8 cellular contexts compared by ENCODE assay signal in the genomic region with DNA sequence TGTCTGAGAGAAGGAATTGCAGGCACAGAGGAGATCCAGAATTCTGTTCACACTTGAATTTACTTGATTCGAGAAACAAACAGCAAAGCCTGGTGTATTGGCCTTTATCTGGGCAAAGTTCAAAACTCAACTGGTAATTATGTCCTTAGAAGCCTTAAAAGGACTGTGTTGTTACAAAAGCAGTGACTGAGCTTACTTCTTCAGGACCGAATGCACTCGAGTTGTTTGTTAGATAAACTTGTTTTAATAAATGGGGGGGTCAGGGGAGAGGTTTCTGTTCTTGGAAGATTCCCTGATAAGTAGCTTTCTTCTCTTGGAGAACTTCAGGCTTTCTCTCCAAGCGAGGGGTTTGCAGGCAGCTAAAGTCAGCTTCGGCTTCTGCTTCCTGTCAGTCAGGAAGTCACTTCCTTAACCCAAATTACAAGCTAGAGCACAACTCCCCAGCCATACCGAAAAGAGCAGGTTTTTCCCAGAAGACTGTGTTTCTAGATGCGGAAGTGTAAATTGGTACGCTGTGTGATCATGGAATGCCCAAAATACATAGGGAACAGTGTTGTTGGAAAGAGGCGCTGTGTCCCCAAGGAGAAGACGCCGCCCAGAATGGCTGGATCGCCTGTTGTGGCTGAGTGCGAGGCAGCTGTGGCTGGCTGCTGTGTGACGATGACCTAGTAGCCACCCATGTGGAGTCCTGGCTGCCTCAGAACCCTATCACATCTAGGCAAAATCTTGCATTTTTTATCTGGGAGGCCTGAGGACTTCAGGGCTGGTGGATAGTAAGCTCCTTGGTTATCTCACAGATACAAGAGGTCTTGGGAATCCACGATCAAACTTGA.
DNase-seq lines count a peak whose midpoint lies in the region; TF ChIP-seq lines count a peak whose summit lies in the region.

No MANE protein-coding gene starts in this region.

- DNase-seq in activated naive CD4-positive, alpha-beta T cell treated with anti-CD3 and anti-CD28 coated beads for 36 hours, result peak; percentile 10
- no peak for DNase-seq in activated naive CD4-positive, alpha-beta T cell treated with anti-CD3 and anti-CD28 coated beads, Interleukin-2, amount 50 U/mL, for 16 hours
- DNase-seq in endothelial cell (ENCODE audit: low spot score) (peak; percentile 15), vagina (ENCODE audit: extremely low spot score in 2 of 2) (no peak), NK-92 (lab: John Stamatoyannopoulos, UW; ENCODE audit: unreplicated experiment) (no peak), NCI-H748 treated with DMSO at 0.1 percent for 48 hours (lab: John Stamatoyannopoulos, UW) (no peak), iPS-NIHi7 (ENCODE audit: extremely low spot score) (no peak)

- H3K9me3 ChIP-seq in muscle layer of colon (ENCODE audit: low read length) (no peaks in the 10 kb centered on the region), vagina (no peaks in the 10 kb centered on the region)

- H3K4me1 ChIP-seq in muscle layer of colon (ENCODE audit: insufficient read depth, low read length), result peaks cover 82% of the 10 kb centered on the region
- H3K4me1 ChIP-seq in vagina, result peaks cover 91% of the 10 kb centered on the region

- no peaks in the 10 kb centered on the region for H3K4me1 Mint-ChIP-seq in activated naive CD4-positive, alpha-beta T cell treated with anti-CD3 and anti-CD28 coated beads for 36 hours (ENCODE audit: low read depth)
- peaks cover 35% of the 10 kb centered on the region for H3K4me1 Mint-ChIP-seq in endothelial cell (ENCODE audit: unreplicated experiment)

- H3K27ac Mint-ChIP-seq in activated naive CD4-positive, alpha-beta T cell treated with anti-CD3 and anti-CD28 coated beads for 36 hours, result no peak overlapping the region
- peak overlapping the region; percentile 86 for H3K27ac Mint-ChIP-seq in endothelial cell (ENCODE audit: unreplicated experiment)

- H3K4me3 ChIP-seq in muscle layer of colon (ENCODE audit: low read depth in 1 of 2, low read length in 2 of 2) (peak overlapping the region in 1 of 2 donors; percentile 0), vagina (peak overlapping the region; percentile 3 to 30)

- H3K36me3 ChIP-seq in muscle layer of colon (ENCODE audit: insufficient read depth, low read length) (no peaks in the 10 kb centered on the region), vagina (no peaks in the 10 kb centered on the region)

- CTCF ChIA-PET in activated naive CD4-positive, alpha-beta T cell treated with anti-CD3 and anti-CD28 coated beads for 36 hours (lab: Charles Lee), result interaction anchor here (0.6 to 1.5 kb wide), 2 partner anchors 24 to 53 kb away, joined by 3 read pairs; no protein-coding TSS in a partner anchor

- no peak for TF ChIP-seq POLR2A in vagina (IDR thresholded peaks at IDR 0.05)

- H3K9ac ChIP-seq in muscle layer of colon (ENCODE audit: low read length), result no peak overlapping the region

- H3K27ac ChIP-seq in muscle layer of colon (ENCODE audit: low read depth, low read length), result peak overlapping the region; percentile 4
- peak overlapping the region; percentile 34 for H3K27ac ChIP-seq in vagina

- H3K36me3 Mint-ChIP-seq in activated naive CD4-positive, alpha-beta T cell treated with anti-CD3 and anti-CD28 coated beads for 36 hours (ENCODE audit: low read depth), result no peaks in the 10 kb centered on the region
- H3K36me3 Mint-ChIP-seq in endothelial cell (ENCODE audit: low read depth, unreplicated experiment), result peaks cover 6% of the 10 kb centered on the region

- TF ChIP-seq CTCF in endothelial cell (IDR thresholded peaks at IDR 0.05; ENCODE audit: unreplicated experiment) (no peak), vagina (IDR thresholded peaks at IDR 0.05) (no peak)

- no peaks in the 10 kb centered on the region for H3K9me3 Mint-ChIP-seq in activated naive CD4-positive, alpha-beta T cell treated with anti-CD3 and anti-CD28 coated beads for 36 hours
- H3K9me3 Mint-ChIP-seq in endothelial cell (ENCODE audit: unreplicated experiment), result no peaks in the 10 kb centered on the region

- no peaks in the 10 kb centered on the region for H3K27me3 ChIP-seq in muscle layer of colon (ENCODE audit: control insufficient read depth in 1 of 2, insufficient read depth in 2 of 2, low read length in 2 of 2)
- H3K27me3 ChIP-seq in vagina, result no peaks in the 10 kb centered on the region

- no peak overlapping the region for H3K4me3 Mint-ChIP-seq in activated naive CD4-positive, alpha-beta T cell treated with anti-CD3 and anti-CD28 coated beads for 36 hours
- H3K4me3 Mint-ChIP-seq in endothelial cell (ENCODE audit: unreplicated experiment), result no peak overlapping the region

- intact Hi-C loops in activated naive CD4-positive, alpha-beta T cell treated with anti-CD3 and anti-CD28 coated beads for 36 hours (cut with micrococcal nuclease), result no loop called here
- intact Hi-C loops in vagina (cut with DNase I), result no loop called here

- H3K27me3 Mint-ChIP-seq in activated naive CD4-positive, alpha-beta T cell treated with anti-CD3 and anti-CD28 coated beads for 36 hours (ENCODE audit: low read depth), result peaks cover 2% of the 10 kb centered on the region
- peaks cover 3% of the 10 kb centered on the region for H3K27me3 Mint-ChIP-seq in endothelial cell (ENCODE audit: unreplicated experiment)

Comparison
In these comparisons a context has a peak if more than half of its experiments do, and no peak if none do; other contexts are left out.
1. DNase-seq: peak in activated naive CD4-positive, alpha-beta T cell treated with anti-CD3 and anti-CD28 coated beads for 36 hours (single experiment) and endothelial cell (single experiment); none in activated naive CD4-positive, alpha-beta T cell treated with anti-CD3 and anti-CD28 coated beads, Interleukin-2, amount 50 U/mL, for 16 hours (single experiment), vagina (0 of 2), NK-92 (single experiment), NCI-H748 treated with DMSO at 0.1 percent for 48 hours (single experiment) and iPS-NIHi7 (single experiment).